Comparison of ENCODE assay signal across 12 cellular contexts in genomic region chr2:128661955-128662564, GRCh38.
"Had no signal": no experiment of that assay in that cellular context is flagged by ENCODE, and none has a peak within 500 bp of the region (broad histone marks: within the 10 kb centered on the region; RNA-seq: fewer than 3 reads in every experiment).

No MANE protein-coding gene starts in this region.

- H3K4me2 ChIP-seq: neural progenitor cell had no signal

- H3K27ac ChIP-seq: neural progenitor cell, parathyroid adenoma, SJCRH30, thyroid gland had no signal

- H3K9ac ChIP-seq: neural progenitor cell, parathyroid adenoma had no signal

- H3K9me3 ChIP-seq: SJCRH30, thyroid gland had no signal

- H3K27me3 ChIP-seq: neural progenitor cell, SJCRH30, thyroid gland had no signal

- H3K4me3 ChIP-seq: neural progenitor cell, SJCRH30, thyroid gland had no signal

- H3K36me3 ChIP-seq: neural progenitor cell, SJCRH30, thyroid gland had no signal

- H2AFZ ChIP-seq: neural progenitor cell, parathyroid adenoma had no signal

- H3K4me1 ChIP-seq: parathyroid adenoma, SJCRH30, thyroid gland had no signal

- DNase-seq: activated CD4-positive, alpha-beta memory T cell treated with anti-CD3 and anti-CD28 coated beads, Interleukin-2, amount 10 ng/mL, durations not matched to agents 7 days and 5 days; activated CD4-positive, alpha-beta T cell treated with anti-CD3 and anti-CD28 coated beads for 1 hour; activated CD8-positive, alpha-beta memory T cell treated with anti-CD3 and anti-CD28 coated beads, Interleukin-2, amount 50 U/mL, for 4 hours; activated naive CD4-positive, alpha-beta T cell treated with Interleukin-2 at 50 U/mL for 16 hours; activated T-cell treated with anti-CD3 and anti-CD28 coated beads, Interleukin-2, amount 50 U/mL, for 72 hours; foreskin melanocyte; right cardiac atrium; SJCRH30; stimulated activated CD4-positive, alpha-beta T cell treated with anti-CD3 and anti-CD28 coated beads, Interleukin-4, amount 100 ng/mL, for 1 hour; thyroid gland had no signal

- H3K79me2 ChIP-seq: parathyroid adenoma had no signal
